Comparison of ENCODE assay signal across 17 cellular contexts in the genomic region with DNA sequence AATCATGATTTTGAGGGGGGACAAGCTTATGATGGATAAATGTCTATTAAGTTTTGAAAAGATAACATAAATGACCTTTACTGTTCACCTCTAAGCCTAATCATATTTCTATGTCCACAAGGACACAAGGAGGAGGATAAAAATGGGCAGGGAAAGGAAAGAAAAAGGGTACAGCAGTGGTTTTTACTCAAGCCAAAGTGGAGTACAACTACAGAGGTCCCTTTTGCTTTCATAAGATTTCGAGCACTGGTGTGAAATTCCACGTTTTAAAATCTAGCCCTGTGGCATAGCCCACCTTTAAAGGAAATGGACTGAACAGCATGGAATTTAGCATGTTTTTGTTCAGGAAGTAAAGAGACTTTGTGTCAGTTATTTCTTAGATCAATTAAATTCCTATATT. TPM values are rescaled to one million over a fixed set of nuclear protein-coding genes. Genes with fewer than 3 reads are reported as not detected.
DNase-seq lines count a peak whose midpoint lies in the region; ATAC-seq and TF ChIP-seq lines count a peak whose summit lies in the region.
"Had no signal": no experiment of that assay in that cellular context is flagged by ENCODE, and none has a peak within 500 bp of the region (broad histone marks: within the 10 kb centered on the region; RNA-seq: fewer than 3 reads in every experiment).

No MANE protein-coding gene starts in this region.

- no peak overlapping the region for H3K27ac Mint-ChIP-seq in activated naive CD8-positive, alpha-beta T cell treated with anti-CD3 and anti-CD28 coated beads, Interleukin-2, amount 50 U/mL, for 24 hours
- H3K27ac Mint-ChIP-seq: CD8-positive, alpha-beta T cell had no signal

- peaks cover 13 to 40% of the 10 kb centered on the region in 2 experiments for H3K79me1 ChIP-seq in IMR-90 (ENCODE audit: low read depth in 1 of 2, low read length in 2 of 2)

- H3K18ac ChIP-seq in IMR-90 (ENCODE audit: low read depth, low read length), result no peak overlapping the region

- ATAC-seq in IMR-90 (ENCODE audit: low read depth) (no peak), right lobe of liver (no peak)
- ATAC-seq in activated naive CD8-positive, alpha-beta T cell treated with anti-CD3 and anti-CD28 coated beads, Interleukin-2, amount 50 U/mL, for 24 hours, result no peak
- ATAC-seq: CD8-positive, alpha-beta T cell had no signal

- no peak overlapping the region for H2BK120ac ChIP-seq in IMR-90 (ENCODE audit: low read depth, low read length)

- TF ChIP-seq RAD21 in IMR-90 (IDR thresholded peaks at IDR 0.05; ENCODE audit: low read length), result no peak

- H3K9me3 Mint-ChIP-seq in activated naive CD8-positive, alpha-beta T cell treated with anti-CD3 and anti-CD28 coated beads, Interleukin-2, amount 50 U/mL, for 24 hours, result no peaks in the 10 kb centered on the region
- H3K9me3 Mint-ChIP-seq: CD8-positive, alpha-beta T cell had no signal

- in situ Hi-C loops in IMR-90 (cut with MboI; ENCODE audit: low sequenced_read_pairs), result no loop called here

- H3K4ac ChIP-seq in IMR-90 (ENCODE audit: low read depth, low read length), result no peak overlapping the region

- no peak overlapping the region for H2AFZ ChIP-seq in IMR-90 (replicated peaks; ENCODE audit: low read length, poor library complexity)

- H3K23ac ChIP-seq in IMR-90 (ENCODE audit: low read depth, low read length), result no peak overlapping the region; the same call in 1 of the 2 replicates

- H3K27me3 ChIP-seq in IMR-90 (ENCODE audit: control insufficient read depth, insufficient read depth, low read length), result no peaks in the 10 kb centered on the region
- no peaks in the 10 kb centered on the region for H3K27me3 ChIP-seq in right lobe of liver
- H3K27me3 ChIP-seq: SJCRH30 had no signal

- POLR2A ChIA-PET in IMR-90 (lab: Charles Lee; ENCODE audit: unreplicated experiment), result no interaction called here

- H3K36me3 ChIP-seq in IMR-90 (ENCODE audit: control insufficient read depth, insufficient read depth, low read length), result peaks cover 65% of the 10 kb centered on the region
- H3K36me3 ChIP-seq in right lobe of liver, result peaks cover 0 to 42% (median 18%) of the 10 kb centered on the region in 4 donors

- no peak for TF ChIP-seq POLR2A in IMR-90 (IDR thresholded peaks at IDR 0.05; ENCODE audit: low read depth, low read length)
- no peak for TF ChIP-seq POLR2A in right lobe of liver (IDR thresholded peaks at IDR 0.05)

- H2BK15ac ChIP-seq in IMR-90 (ENCODE audit: low read depth, low read length), result no peak overlapping the region

- H3K4me3 ChIP-seq in IMR-90 (ENCODE audit: insufficient read depth, low read depth, low read length), result no peak overlapping the region
- H3K4me3 ChIP-seq in choroid plexus epithelial cell (ENCODE audit: low read depth, low read length), result peak overlapping the region; percentile 19
- no peak overlapping the region for H3K4me3 ChIP-seq in right lobe of liver
- H3K4me3 ChIP-seq in coronary artery, result no peak overlapping the region
- H3K4me3 ChIP-seq: SJCRH30 had no signal

- H3K14ac ChIP-seq in IMR-90 (replicated peaks; ENCODE audit: low read depth, low read length), result no peak overlapping the region

- no peak overlapping the region for H3K4me2 ChIP-seq in IMR-90 (ENCODE audit: low read depth, low read length)

- CTCF ChIA-PET in IMR-90 (lab: Yijun Ruan, JAX), result interaction anchor here (1.3 kb wide), 1 partner anchor 14 kb away, joined by 3 read pairs; no protein-coding TSS in a partner anchor

- no peak overlapping the region for H2AK9ac ChIP-seq in IMR-90 (replicated peaks; ENCODE audit: low read depth, low read length, poor library complexity)

- dilution Hi-C loops in IMR-90 (cut with HindIII; ENCODE audit: low sequenced_read_pairs, unreplicated experiment), result no loop called here

- no peak overlapping the region for H4K91ac ChIP-seq in IMR-90 (ENCODE audit: insufficient read depth, low read depth, low read length)

- no peak overlapping the region for H3K9ac ChIP-seq in IMR-90 (ENCODE audit: low read depth, low read length)

- H3K4me1 ChIP-seq in IMR-90 (ENCODE audit: control insufficient read depth, insufficient read depth, low read length) (peaks cover 16% of the 10 kb centered on the region), right lobe of liver (peaks cover 0 to 68% (median 18%) of the 10 kb centered on the region in 4 donors)
- H3K4me1 ChIP-seq: SJCRH30 had no signal

- H3K27ac ChIP-seq in IMR-90 (ENCODE audit: insufficient read depth, low read length), result no peak overlapping the region
- H3K27ac ChIP-seq in right lobe of liver, result peak overlapping the region; percentile 31 to 89 (median 71)
- peak overlapping the region in 1 of 2 donors; percentile 30 for H3K27ac ChIP-seq in coronary artery
- H3K27ac ChIP-seq: SJCRH30 had no signal

- no peak overlapping the region for H3K4me3 Mint-ChIP-seq in activated naive CD8-positive, alpha-beta T cell treated with anti-CD3 and anti-CD28 coated beads, Interleukin-2, amount 50 U/mL, for 24 hours
- H3K4me3 Mint-ChIP-seq: CD8-positive, alpha-beta T cell had no signal

- H2AK5ac ChIP-seq in IMR-90 (ENCODE audit: low read depth, low read length), result no peak overlapping the region

- H3K9me3 ChIP-seq in IMR-90 (ENCODE audit: control insufficient read depth, insufficient read depth, low read length) (no peaks in the 10 kb centered on the region), right lobe of liver (no peaks in the 10 kb centered on the region)
- H3K9me3 ChIP-seq: SJCRH30 had no signal

- no peak overlapping the region for H4K8ac ChIP-seq in IMR-90 (ENCODE audit: low read depth in 2 of 2, low read length in 2 of 2)

- H3K27me3 Mint-ChIP-seq in activated naive CD8-positive, alpha-beta T cell treated with anti-CD3 and anti-CD28 coated beads, Interleukin-2, amount 50 U/mL, for 24 hours, result peaks cover 56% of the 10 kb centered on the region

- DNase-seq in IMR-90 (no peak), choroid plexus epithelial cell (ENCODE audit: low read depth) (no peak), right lobe of liver (no peak), coronary artery (ENCODE audit: low spot score) (no peak)
- no peak for DNase-seq in effector CD4-positive, alpha-beta T cell
- no peak for DNase-seq in activated CD4-positive, alpha-beta T cell treated with anti-CD3 and anti-CD28 coated beads, Interleukin-2, amount 50 U/mL, for 1 hour
- DNase-seq in activated naive CD8-positive, alpha-beta T cell treated with anti-CD3 and anti-CD28 coated beads, Interleukin-2, amount 50 U/mL, for 24 hours, result no peak
- DNase-seq: CD8-positive, alpha-beta T cell; DMS79; HCEC 1CT; KG1; NCI-H1436; NCI-H2029; NCI-H2171; NCI-H446; NK-92 treated with Interleukin-12 subunit alpha and Interleukin-12 subunit beta, amount 100 ng/mL, for 24 hours; SJCRH30 had no signal

- H4K5ac ChIP-seq in IMR-90 (ENCODE audit: low read depth, low read length), result no peak overlapping the region; the same call in 1 of the 2 replicates

- peaks cover 9% of the 10 kb centered on the region for H3K9me1 ChIP-seq in IMR-90 (ENCODE audit: insufficient read depth, low read length)

- H2BK20ac ChIP-seq in IMR-90 (ENCODE audit: low read depth, low read length), result no peak overlapping the region

- no TSS peak for BruUV-seq in IMR-90 (replicated peaks; lab: Mats Ljungman, UMichigan)

- no peaks in the 10 kb centered on the region for H3K4me1 Mint-ChIP-seq in activated naive CD8-positive, alpha-beta T cell treated with anti-CD3 and anti-CD28 coated beads, Interleukin-2, amount 50 U/mL, for 24 hours

- peak overlapping the region; percentile 90 for H2BK5ac ChIP-seq in IMR-90 (ENCODE audit: low read depth, low read length, poor library complexity, severe bottlenecking)

- TF ChIP-seq CTCF in IMR-90 (conservative IDR thresholded peaks at IDR 0.05; ENCODE audit: low read depth, low read length) (no peak), choroid plexus epithelial cell (conservative IDR thresholded peaks at IDR 0.05; ENCODE audit: low read depth, low read length) (no peak), right lobe of liver (IDR thresholded peaks at IDR 0.05) (no peak), coronary artery (IDR thresholded peaks at IDR 0.05) (no peak)

- WGBS in IMR-90 (ENCODE audit: extremely low coverage in 2 of 2, insufficient read length in 1 of 2), 2 experiments, result no CpG with 5 or more reads among the region's 2 CpGs
- 9% methylated on average over 2 of the region's 2 CpGs for WGBS in right lobe of liver (ENCODE audit: insufficient coverage, low coverage, low lambda C conversion rate, missing lambda C conversion rate)

- no peak overlapping the region for H3K56ac ChIP-seq in IMR-90 (ENCODE audit: extremely low read depth, insufficient read depth, low read length)

- H3K36me3 Mint-ChIP-seq in activated naive CD8-positive, alpha-beta T cell treated with anti-CD3 and anti-CD28 coated beads, Interleukin-2, amount 50 U/mL, for 24 hours (ENCODE audit: low read depth), result no peaks in the 10 kb centered on the region
- H3K36me3 Mint-ChIP-seq: CD8-positive, alpha-beta T cell had no signal

- peaks cover 23% of the 10 kb centered on the region; the same call in 1 of the 2 replicates for H4K20me1 ChIP-seq in IMR-90 (ENCODE audit: insufficient read depth, low read length)

- intact Hi-C loops in IMR-90 (cut with micrococcal nuclease), result no loop called here
- intact Hi-C loops in right lobe of liver (cut with DNase I), result no loop called here

TF ChIP-seq in IMR-90, 13 proteins besides CTCF, POLR2A, EP300 and RAD21:
- TF ChIP-seq RFX5 (IDR thresholded peaks at IDR 0.05; ENCODE audit: low read depth, low read length) (no peak), MAFK (IDR thresholded peaks at IDR 0.05; ENCODE audit: low read depth, low read length) (no peak), MXI1 (IDR thresholded peaks at IDR 0.05; ENCODE audit: borderline replicate concordance, low read depth, low read length) (no peak), FOS (IDR thresholded peaks at IDR 0.05; ENCODE audit: low read depth, low read length) (no peak)
- TF ChIP-seq, protein P1, sequence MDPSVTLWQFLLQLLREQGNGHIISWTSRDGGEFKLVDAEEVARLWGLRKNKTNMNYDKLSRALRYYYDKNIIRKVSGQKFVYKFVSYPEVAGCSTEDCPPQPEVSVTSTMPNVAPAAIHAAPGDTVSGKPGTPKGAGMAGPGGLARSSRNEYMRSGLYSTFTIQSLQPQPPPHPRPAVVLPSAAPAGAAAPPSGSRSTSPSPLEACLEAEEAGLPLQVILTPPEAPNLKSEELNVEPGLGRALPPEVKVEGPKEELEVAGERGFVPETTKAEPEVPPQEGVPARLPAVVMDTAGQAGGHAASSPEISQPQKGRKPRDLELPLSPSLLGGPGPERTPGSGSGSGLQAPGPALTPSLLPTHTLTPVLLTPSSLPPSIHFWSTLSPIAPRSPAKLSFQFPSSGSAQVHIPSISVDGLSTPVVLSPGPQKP (IDR thresholded peaks at IDR 0.05; ENCODE audit: borderline replicate concordance, low read depth, low read length), result no peak

RNA-seq across cellular contexts. Expression of a gene that starts 19.2 kb away (rescaled TPM):
- total RNA-seq in IMR-90 (2012; rRNA removed) (7,693 and 8,243 TPM in 2 replicates), right lobe of liver (1,000 to 10,000 TPM in 5 of 6 experiments, 100 to 1,000 TPM in 1; 938 to 2,279 (median 1,324) TPM)
- polyA plus RNA-seq in IMR-90 (2012; rRNA removed), result 11,046 and 13,004 TPM in 2 replicates
- 4,918 and 6,925 TPM in 2 replicates for polyA plus RNA-seq in IMR-90 (2012; cell fraction: cytosol; rRNA removed)
- 23,704 and 31,508 TPM in 2 replicates for polyA plus RNA-seq in IMR-90 (2012; cell fraction: nucleus; rRNA removed; ENCODE audit: low replicate concordance)
- total RNA-seq: CD8-positive, alpha-beta T cell had no signal
